ENCODE assay signal across 1 cellular context in genomic region chr3:48899298-48899697, GRCh38.
TF ChIP-seq lines count a peak whose summit lies in the region.

No MANE protein-coding gene starts in this region.

TF ChIP-seq in GM12878, 131 proteins besides CTCF, POLR2A, EP300 and RAD21:
- TF ChIP-seq PRDM15 (CRISPR knock-in tag; IDR thresholded peaks at IDR 0.05) = no peak
- TF ChIP-seq RUNX3 (IDR thresholded peaks at IDR 0.05; ENCODE audit: low read length) = peak; percentile 38
